2 cellular contexts compared by ENCODE assay signal in the genomic region with DNA sequence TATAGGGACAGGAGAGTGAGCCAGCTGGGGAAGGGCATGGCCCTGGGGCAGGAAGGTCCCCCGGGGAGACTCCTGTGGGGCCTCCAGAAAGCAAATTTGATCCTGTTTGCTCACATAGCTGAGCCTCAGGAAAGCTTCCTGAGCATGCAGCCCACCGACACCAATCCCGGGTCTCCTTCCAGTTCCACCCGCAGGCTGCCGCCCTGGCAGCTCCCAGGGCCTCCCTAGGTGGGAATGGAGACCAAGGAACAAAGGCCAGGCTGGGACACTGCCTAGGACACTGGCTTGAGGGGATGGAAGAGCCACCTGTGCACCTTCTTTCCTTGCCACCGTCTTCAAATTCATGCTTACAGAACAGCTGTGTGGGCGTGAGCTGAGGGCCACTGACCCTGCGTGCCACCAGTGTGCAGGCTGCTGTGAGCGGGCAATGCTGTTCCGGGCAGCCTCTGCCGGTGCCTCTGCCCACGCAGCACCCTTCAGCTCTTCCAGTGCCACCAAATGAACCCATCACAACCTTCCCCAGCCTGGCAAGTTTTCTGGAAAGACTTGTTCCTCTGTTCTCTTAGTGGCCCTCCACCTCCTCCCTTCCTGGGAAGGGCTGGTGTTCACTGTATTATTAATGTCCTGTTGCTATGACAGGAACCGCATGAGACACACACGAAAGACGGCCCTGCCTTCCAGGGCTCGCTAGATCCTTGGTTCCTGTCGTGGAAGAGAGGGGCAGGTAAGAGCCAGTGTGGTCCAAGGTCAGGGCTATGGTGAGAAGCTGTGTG.
A peak's percentile ranks its signal among the peaks of the same experiment; 100 is the strongest.
TF ChIP-seq lines count a peak whose summit lies in the region.

No MANE protein-coding gene starts in this region.

TF ChIP-seq in GM23338, 12 proteins besides CTCF, POLR2A, EP300 and RAD21 (continues in another document):
- TF ChIP-seq STAT1 (IDR thresholded peaks at IDR 0.05; ENCODE audit: unreplicated experiment) (no peak), ZNF331 (CRISPR knock-in tag; IDR thresholded peaks at IDR 0.05; ENCODE audit: low read depth) (no peak), NANOG (IDR thresholded peaks at IDR 0.05; ENCODE audit: borderline replicate concordance) (no peak), EZH2 (IDR thresholded peaks at IDR 0.05; ENCODE audit: low read depth, unreplicated experiment) (no peak)
- TF ChIP-seq, protein P1, sequence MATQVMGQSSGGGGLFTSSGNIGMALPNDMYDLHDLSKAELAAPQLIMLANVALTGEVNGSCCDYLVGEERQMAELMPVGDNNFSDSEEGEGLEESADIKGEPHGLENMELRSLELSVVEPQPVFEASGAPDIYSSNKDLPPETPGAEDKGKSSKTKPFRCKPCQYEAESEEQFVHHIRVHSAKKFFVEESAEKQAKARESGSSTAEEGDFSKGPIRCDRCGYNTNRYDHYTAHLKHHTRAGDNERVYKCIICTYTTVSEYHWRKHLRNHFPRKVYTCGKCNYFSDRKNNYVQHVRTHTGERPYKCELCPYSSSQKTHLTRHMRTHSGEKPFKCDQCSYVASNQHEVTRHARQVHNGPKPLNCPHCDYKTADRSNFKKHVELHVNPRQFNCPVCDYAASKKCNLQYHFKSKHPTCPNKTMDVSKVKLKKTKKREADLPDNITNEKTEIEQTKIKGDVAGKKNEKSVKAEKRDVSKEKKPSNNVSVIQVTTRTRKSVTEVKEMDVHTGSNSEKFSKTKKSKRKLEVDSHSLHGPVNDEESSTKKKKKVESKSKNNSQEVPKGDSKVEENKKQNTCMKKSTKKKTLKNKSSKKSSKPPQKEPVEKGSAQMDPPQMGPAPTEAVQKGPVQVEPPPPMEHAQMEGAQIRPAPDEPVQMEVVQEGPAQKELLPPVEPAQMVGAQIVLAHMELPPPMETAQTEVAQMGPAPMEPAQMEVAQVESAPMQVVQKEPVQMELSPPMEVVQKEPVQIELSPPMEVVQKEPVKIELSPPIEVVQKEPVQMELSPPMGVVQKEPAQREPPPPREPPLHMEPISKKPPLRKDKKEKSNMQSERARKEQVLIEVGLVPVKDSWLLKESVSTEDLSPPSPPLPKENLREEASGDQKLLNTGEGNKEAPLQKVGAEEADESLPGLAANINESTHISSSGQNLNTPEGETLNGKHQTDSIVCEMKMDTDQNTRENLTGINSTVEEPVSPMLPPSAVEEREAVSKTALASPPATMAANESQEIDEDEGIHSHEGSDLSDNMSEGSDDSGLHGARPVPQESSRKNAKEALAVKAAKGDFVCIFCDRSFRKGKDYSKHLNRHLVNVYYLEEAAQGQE (IDR thresholded peaks at IDR 0.05; ENCODE audit: unreplicated experiment) = no peak
- TF ChIP-seq, protein P2, sequence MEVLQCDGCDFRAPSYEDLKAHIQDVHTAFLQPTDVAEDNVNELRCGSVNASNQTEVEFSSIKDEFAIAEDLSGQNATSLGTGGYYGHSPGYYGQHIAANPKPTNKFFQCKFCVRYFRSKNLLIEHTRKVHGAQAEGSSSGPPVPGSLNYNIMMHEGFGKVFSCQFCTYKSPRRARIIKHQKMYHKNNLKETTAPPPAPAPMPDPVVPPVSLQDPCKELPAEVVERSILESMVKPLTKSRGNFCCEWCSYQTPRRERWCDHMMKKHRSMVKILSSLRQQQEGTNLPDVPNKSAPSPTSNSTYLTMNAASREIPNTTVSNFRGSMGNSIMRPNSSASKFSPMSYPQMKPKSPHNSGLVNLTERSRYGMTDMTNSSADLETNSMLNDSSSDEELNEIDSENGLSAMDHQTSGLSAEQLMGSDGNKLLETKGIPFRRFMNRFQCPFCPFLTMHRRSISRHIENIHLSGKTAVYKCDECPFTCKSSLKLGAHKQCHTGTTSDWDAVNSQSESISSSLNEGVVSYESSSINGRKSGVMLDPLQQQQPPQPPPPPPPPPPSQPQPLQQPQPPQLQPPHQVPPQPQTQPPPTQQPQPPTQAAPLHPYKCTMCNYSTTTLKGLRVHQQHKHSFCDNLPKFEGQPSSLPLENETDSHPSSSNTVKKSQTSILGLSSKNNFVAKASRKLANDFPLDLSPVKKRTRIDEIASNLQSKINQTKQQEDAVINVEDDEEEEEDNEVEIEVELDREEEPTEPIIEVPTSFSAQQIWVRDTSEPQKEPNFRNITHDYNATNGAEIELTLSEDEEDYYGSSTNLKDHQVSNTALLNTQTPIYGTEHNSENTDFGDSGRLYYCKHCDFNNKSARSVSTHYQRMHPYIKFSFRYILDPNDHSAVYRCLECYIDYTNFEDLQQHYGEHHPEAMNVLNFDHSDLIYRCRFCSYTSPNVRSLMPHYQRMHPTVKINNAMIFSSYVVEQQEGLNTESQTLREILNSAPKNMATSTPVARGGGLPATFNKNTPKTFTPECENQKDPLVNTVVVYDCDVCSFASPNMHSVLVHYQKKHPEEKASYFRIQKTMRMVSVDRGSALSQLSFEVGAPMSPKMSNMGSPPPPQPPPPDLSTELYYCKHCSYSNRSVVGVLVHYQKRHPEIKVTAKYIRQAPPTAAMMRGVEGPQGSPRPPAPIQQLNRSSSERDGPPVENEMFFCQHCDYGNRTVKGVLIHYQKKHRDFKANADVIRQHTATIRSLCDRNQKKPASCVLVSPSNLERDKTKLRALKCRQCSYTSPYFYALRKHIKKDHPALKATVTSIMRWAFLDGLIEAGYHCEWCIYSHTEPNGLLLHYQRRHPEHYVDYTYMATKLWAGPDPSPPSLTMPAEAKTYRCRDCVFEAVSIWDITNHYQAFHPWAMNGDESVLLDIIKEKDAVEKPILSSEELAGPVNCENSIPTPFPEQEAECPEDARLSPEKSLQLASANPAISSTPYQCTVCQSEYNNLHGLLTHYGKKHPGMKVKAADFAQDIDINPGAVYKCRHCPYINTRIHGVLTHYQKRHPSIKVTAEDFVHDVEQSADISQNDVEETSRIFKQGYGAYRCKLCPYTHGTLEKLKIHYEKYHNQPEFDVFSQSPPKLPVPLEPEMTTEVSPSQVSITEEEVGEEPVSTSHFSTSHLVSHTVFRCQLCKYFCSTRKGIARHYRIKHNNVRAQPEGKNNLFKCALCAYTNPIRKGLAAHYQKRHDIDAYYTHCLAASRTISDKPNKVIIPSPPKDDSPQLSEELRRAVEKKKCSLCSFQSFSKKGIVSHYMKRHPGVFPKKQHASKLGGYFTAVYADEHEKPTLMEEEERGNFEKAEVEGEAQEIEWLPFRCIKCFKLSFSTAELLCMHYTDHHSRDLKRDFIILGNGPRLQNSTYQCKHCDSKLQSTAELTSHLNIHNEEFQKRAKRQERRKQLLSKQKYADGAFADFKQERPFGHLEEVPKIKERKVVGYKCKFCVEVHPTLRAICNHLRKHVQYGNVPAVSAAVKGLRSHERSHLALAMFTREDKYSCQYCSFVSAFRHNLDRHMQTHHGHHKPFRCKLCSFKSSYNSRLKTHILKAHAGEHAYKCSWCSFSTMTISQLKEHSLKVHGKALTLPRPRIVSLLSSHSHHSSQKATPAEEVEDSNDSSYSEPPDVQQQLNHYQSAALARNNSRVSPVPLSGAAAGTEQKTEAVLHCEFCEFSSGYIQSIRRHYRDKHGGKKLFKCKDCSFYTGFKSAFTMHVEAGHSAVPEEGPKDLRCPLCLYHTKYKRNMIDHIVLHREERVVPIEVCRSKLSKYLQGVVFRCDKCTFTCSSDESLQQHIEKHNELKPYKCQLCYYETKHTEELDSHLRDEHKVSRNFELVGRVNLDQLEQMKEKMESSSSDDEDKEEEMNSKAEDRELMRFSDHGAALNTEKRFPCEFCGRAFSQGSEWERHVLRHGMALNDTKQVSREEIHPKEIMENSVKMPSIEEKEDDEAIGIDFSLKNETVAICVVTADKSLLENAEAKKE (CRISPR knock-in tag; IDR thresholded peaks at IDR 0.05) = no peak
- TF ChIP-seq, protein P3, sequence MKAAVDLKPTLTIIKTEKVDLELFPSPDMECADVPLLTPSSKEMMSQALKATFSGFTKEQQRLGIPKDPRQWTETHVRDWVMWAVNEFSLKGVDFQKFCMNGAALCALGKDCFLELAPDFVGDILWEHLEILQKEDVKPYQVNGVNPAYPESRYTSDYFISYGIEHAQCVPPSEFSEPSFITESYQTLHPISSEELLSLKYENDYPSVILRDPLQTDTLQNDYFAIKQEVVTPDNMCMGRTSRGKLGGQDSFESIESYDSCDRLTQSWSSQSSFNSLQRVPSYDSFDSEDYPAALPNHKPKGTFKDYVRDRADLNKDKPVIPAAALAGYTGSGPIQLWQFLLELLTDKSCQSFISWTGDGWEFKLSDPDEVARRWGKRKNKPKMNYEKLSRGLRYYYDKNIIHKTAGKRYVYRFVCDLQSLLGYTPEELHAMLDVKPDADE (IDR thresholded peaks at IDR 0.05) = no peak

TF ChIP-seq in GM12878, 131 proteins besides CTCF, POLR2A, EP300 and RAD21:
- TF ChIP-seq SREBF1 (IDR thresholded peaks at IDR 0.05; ENCODE audit: low read length) (no peak), EGR1 (IDR thresholded peaks at IDR 0.05; ENCODE audit: borderline replicate concordance in 1 of 2, low read depth in 2 of 2, low read length in 2 of 2) (peak in 1 of 2 experiments; percentile 47; a peak in 1 of 3 replicates), TCF3 (IDR thresholded peaks at IDR 0.05; ENCODE audit: borderline replicate concordance, insufficient read depth, low read depth, low read length) (0 out of 2 replicates have a peak, but pooled peaks have one; percentile 37)
